9 cellular contexts compared by ENCODE assay signal in the genomic region with DNA sequence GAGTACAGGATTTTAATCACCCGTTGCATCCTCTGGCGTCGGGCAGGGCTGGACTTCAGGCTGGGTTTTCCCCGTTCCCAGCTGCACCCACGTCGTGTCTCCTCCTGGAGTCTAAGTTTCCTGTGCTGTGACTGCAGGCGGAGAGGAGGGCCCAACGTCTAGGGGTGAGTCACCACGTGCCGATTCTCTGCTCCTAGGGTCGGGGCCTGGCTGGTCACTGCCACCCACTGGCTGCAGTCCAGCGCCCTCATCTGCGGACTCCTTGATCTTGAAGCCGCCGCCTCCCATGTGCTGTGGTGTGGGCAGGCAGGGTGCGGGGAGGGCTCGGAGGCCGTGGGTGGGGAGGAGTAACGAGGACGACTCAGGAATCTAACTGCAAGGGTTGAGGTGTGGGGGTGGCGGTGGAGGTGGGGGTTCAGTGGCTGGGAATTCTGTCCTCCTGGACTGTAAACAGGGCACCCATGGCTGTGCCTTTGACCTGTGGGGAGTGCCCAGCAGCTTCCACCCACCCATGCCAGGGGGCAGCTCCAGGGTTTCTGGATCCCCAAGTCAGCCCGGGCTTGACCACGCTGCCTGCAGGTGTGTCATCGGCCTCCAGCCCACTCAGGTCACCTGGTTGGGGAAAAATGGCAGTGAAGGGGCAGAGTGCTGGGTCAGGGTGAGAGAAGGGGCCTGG.
A peak's percentile ranks its signal among the peaks of the same experiment; 100 is the strongest.
DNase-seq lines count a peak whose midpoint lies in the region; ATAC-seq and TF ChIP-seq lines count a peak whose summit lies in the region.
"Had no signal": no experiment of that assay in that cellular context is flagged by ENCODE, and none has a peak within 500 bp of the region (broad histone marks: within the 10 kb centered on the region; RNA-seq: fewer than 3 reads in every experiment).

No MANE protein-coding gene starts in this region.

- H3K36me3 ChIP-seq in CD4-positive, alpha-beta memory T cell (ENCODE audit: insufficient read depth, low read length) = no peaks in the 10 kb centered on the region

- H3K36me3 Mint-ChIP-seq in osteocyte (ENCODE audit: unreplicated experiment) = peaks cover 2% of the 10 kb centered on the region
- H3K36me3 Mint-ChIP-seq in CD4-positive, alpha-beta memory T cell = no peaks in the 10 kb centered on the region
- H3K36me3 Mint-ChIP-seq: memory B cell had no signal

- H3K4me3 Mint-ChIP-seq in osteocyte (ENCODE audit: unreplicated experiment) = no peak overlapping the region
- no peak overlapping the region for H3K4me3 Mint-ChIP-seq in CD4-positive, alpha-beta memory T cell
- H3K4me3 Mint-ChIP-seq: memory B cell had no signal

- DNase-seq in EH (ENCODE audit: low read depth) = peak; percentile 94
- DNase-seq in RPMI8226 = peak; percentile 59
- peak; percentile 83 to 90 for DNase-seq in foreskin fibroblast
- peak; percentile 89 for DNase-seq in osteocyte (ENCODE audit: extremely low spot score, unreplicated experiment)
- no peak for DNase-seq in NCI-H2029 (lab: John Stamatoyannopoulos, UW)
- DNase-seq in CD4-positive, alpha-beta memory T cell = no peak
- no peak for DNase-seq in NCI-H2227 treated with DMSO at 0.1 percent for 48 hours (lab: John Stamatoyannopoulos, UW)

- no peaks in the 10 kb centered on the region for H3K9me3 Mint-ChIP-seq in osteocyte (ENCODE audit: unreplicated experiment)
- no peaks in the 10 kb centered on the region for H3K9me3 Mint-ChIP-seq in CD4-positive, alpha-beta memory T cell
- H3K9me3 Mint-ChIP-seq: memory B cell had no signal

- H3K4me1 Mint-ChIP-seq in osteocyte (ENCODE audit: unreplicated experiment) = peaks cover 28% of the 10 kb centered on the region
- H3K4me1 Mint-ChIP-seq in CD4-positive, alpha-beta memory T cell = no peaks in the 10 kb centered on the region

- H3K27me3 ChIP-seq in CD4-positive, alpha-beta memory T cell (ENCODE audit: insufficient read depth, low read length) = no peaks in the 10 kb centered on the region

- TF ChIP-seq CTCF in foreskin fibroblast (IDR thresholded peaks at IDR 0.05; ENCODE audit: low read depth, low read length) (no peak), osteocyte (IDR thresholded peaks at IDR 0.05) (no peak)

- ATAC-seq in HG02840 (IDR thresholded peaks at IDR 0.05; ENCODE audit: low FRiP score, unreplicated experiment) = no peak

- H3K27me3 Mint-ChIP-seq in osteocyte (ENCODE audit: unreplicated experiment) = no peaks in the 10 kb centered on the region
- peaks cover 14 to 15% of the 10 kb centered on the region in 2 donors for H3K27me3 Mint-ChIP-seq in CD4-positive, alpha-beta memory T cell

- H3K4me3 ChIP-seq in foreskin fibroblast (ENCODE audit: low read depth in 1 of 2, low read length in 2 of 2) = no peak overlapping the region
- no peak overlapping the region for H3K4me3 ChIP-seq in CD4-positive, alpha-beta memory T cell (ENCODE audit: low read length in 2 of 2)

- intact Hi-C loops in CD4-positive, alpha-beta memory T cell (cut with micrococcal nuclease) = no loop called here

- peak overlapping the region; percentile 54 for H3K27ac Mint-ChIP-seq in osteocyte (ENCODE audit: unreplicated experiment)
- H3K27ac Mint-ChIP-seq in CD4-positive, alpha-beta memory T cell = no peak overlapping the region
- H3K27ac Mint-ChIP-seq: memory B cell had no signal

- CTCF ChIA-PET in CD4-positive, alpha-beta memory T cell (lab: Charles Lee; ENCODE audit: partially characterized antibody) = no interaction called here

- H3K4me1 ChIP-seq in CD4-positive, alpha-beta memory T cell (ENCODE audit: insufficient read depth, low read length) = no peaks in the 10 kb centered on the region

- POLR2A ChIA-PET in CD4-positive, alpha-beta memory T cell (lab: Charles Lee; ENCODE audit: partially characterized antibody) = no interaction called here

- H3K9me3 ChIP-seq in CD4-positive, alpha-beta memory T cell (ENCODE audit: control insufficient read depth in 1 of 2, low read length in 2 of 2) = no peaks in the 10 kb centered on the region

- no peak overlapping the region for H3K27ac ChIP-seq in CD4-positive, alpha-beta memory T cell (ENCODE audit: low read depth, low read length)

Comparison
In these comparisons a context has a peak if more than half of its experiments do, and no peak if none do; other contexts are left out.
1. DNase-seq: peak in EH (single experiment), RPMI8226 (single experiment), foreskin fibroblast (2 of 2) and osteocyte (single experiment); none in NCI-H2029 (single experiment), CD4-positive, alpha-beta memory T cell (0 of 5) and NCI-H2227 treated with DMSO at 0.1 percent for 48 hours (single experiment).